ENCODE assay signal across 8 cellular contexts in genomic region chr11:61580292-61580888, GRCh38. TPM values are rescaled to one million over a fixed set of nuclear protein-coding genes. Genes with fewer than 3 reads are reported as not detected.
DNase-seq lines count a peak whose midpoint lies in the region; ATAC-seq and TF ChIP-seq lines count a peak whose summit lies in the region.

No MANE protein-coding gene starts in this region.

- H3K36me3 ChIP-seq in WERI-Rb-1 = peaks cover 11% of the 10 kb centered on the region
- no peaks in the 10 kb centered on the region for H3K36me3 ChIP-seq in thymus (ENCODE audit: control insufficient read depth, insufficient read depth)

- no peaks in the 10 kb centered on the region for H3K27me3 ChIP-seq in WERI-Rb-1 (ENCODE audit: insufficient read depth, low read depth, severe bottlenecking)
- peaks cover 36% of the 10 kb centered on the region for H3K27me3 ChIP-seq in thymus (ENCODE audit: control insufficient read depth, insufficient read depth)

- peak overlapping the region; percentile 39 for H3K4me3 Mint-ChIP-seq in activated CD4-positive, alpha-beta T cell treated with anti-CD3 and anti-CD28 coated beads for 36 hours
- peak overlapping the region in 4 of 5 donors; percentile 71 to 77 (median 74) for H3K4me3 Mint-ChIP-seq in immature natural killer cell

- peak overlapping the region; percentile 58 for H3K4me3 ChIP-seq in WERI-Rb-1 (ENCODE audit: low read depth, low read length)
- peak overlapping the region; percentile 63 for H3K4me3 ChIP-seq in thymus (ENCODE audit: low read length)

- no peaks in the 10 kb centered on the region for H3K9me3 Mint-ChIP-seq in activated CD4-positive, alpha-beta T cell treated with anti-CD3 and anti-CD28 coated beads for 36 hours (ENCODE audit: low read depth)
- H3K9me3 Mint-ChIP-seq in immature natural killer cell = no peaks in the 10 kb centered on the region

- peak; percentile 31; the same call in 1 of the 2 replicates for TF ChIP-seq CTCF in WERI-Rb-1 (IDR thresholded peaks at IDR 0.05; ENCODE audit: low read depth, low read length)

- H3K4me1 Mint-ChIP-seq in activated CD4-positive, alpha-beta T cell treated with anti-CD3 and anti-CD28 coated beads for 36 hours = peaks cover 12% of the 10 kb centered on the region
- H3K4me1 Mint-ChIP-seq in immature natural killer cell = peaks cover 9 to 10% of the 10 kb centered on the region in 2 donors

- ATAC-seq in activated CD4-positive, alpha-beta T cell treated with anti-CD3 and anti-CD28 coated beads for 36 hours = no peak
- ATAC-seq in GM18861 (IDR thresholded peaks at IDR 0.05; ENCODE audit: unreplicated experiment) = no peak

- no peaks in the 10 kb centered on the region for H3K36me3 Mint-ChIP-seq in activated CD4-positive, alpha-beta T cell treated with anti-CD3 and anti-CD28 coated beads for 36 hours (ENCODE audit: low read depth)
- H3K36me3 Mint-ChIP-seq in immature natural killer cell = no peaks in the 10 kb centered on the region

- 3% methylated on average over 59 of the region's 59 CpGs for WGBS in thymus

- peaks cover 35% of the 10 kb centered on the region for H3K27me3 Mint-ChIP-seq in activated CD4-positive, alpha-beta T cell treated with anti-CD3 and anti-CD28 coated beads for 36 hours
- H3K27me3 Mint-ChIP-seq in immature natural killer cell (ENCODE audit: low read depth in 3 of 3) = peaks cover 20 to 21% (median 21%) of the 10 kb centered on the region in 3 donors

- H3K27ac ChIP-seq in WERI-Rb-1 = peak overlapping the region; percentile 65
- no peak overlapping the region for H3K27ac ChIP-seq in thymus (ENCODE audit: low read depth)

- POLR2A ChIA-PET in activated CD4-positive, alpha-beta T cell treated with anti-CD3 and anti-CD28 coated beads for 36 hours (lab: Charles Lee) = no interaction called here

- H3K9me3 ChIP-seq in WERI-Rb-1 (ENCODE audit: severe bottlenecking) (no peaks in the 10 kb centered on the region), thymus (ENCODE audit: control insufficient read depth) (no peaks in the 10 kb centered on the region)

- CTCF ChIA-PET in activated CD4-positive, alpha-beta T cell treated with anti-CD3 and anti-CD28 coated beads for 36 hours (lab: Charles Lee) = no interaction called here

- no peak overlapping the region for H3K27ac Mint-ChIP-seq in activated CD4-positive, alpha-beta T cell treated with anti-CD3 and anti-CD28 coated beads for 36 hours
- no peak overlapping the region for H3K27ac Mint-ChIP-seq in immature natural killer cell

- intact Hi-C loops in activated CD4-positive, alpha-beta T cell treated with anti-CD3 and anti-CD28 coated beads for 36 hours (cut with DNase I, micrococcal nuclease) = loop anchor here in 1 of 2 experiments (2.0 to 10.0 kb wide), 4 partner anchors 134 to 544 kb away; partner anchors contain the start of genes DDB1, INCENP, TKFC and VPS37C

- DNase-seq in activated CD4-positive, alpha-beta T cell treated with anti-CD3 and anti-CD28 coated beads for 36 hours = no peak
- no peak for DNase-seq in activated CD4-positive, alpha-beta T cell treated with anti-CD3 and anti-CD28 coated beads for 48 hours
- DNase-seq in WERI-Rb-1 (no peak), immature natural killer cell (no peak), NCI-H2171 treated with DMSO at 0.1 percent for 48 hours (lab: John Stamatoyannopoulos, UW) (no peak)
- no peak for DNase-seq in stimulated activated CD4-positive, alpha-beta T cell treated with anti-CD3 and anti-CD28 coated beads, Interleukin-15, amount 100 ng/mL, for 24 hours

- peaks cover 5% of the 10 kb centered on the region for H3K4me1 ChIP-seq in thymus (ENCODE audit: control insufficient read depth, insufficient read depth, low read length)

RNA-seq across cellular contexts. Expression of gene SYT7, which starts 0.5 kb away (rescaled TPM):
- total RNA-seq in activated CD4-positive, alpha-beta T cell treated with anti-CD3 and anti-CD28 coated beads for 36 hours = under 1 TPM in 1 of 2 experiments, not detected in 1; 0.04 TPM
- not detected for polyA plus RNA-seq in immature natural killer cell
- polyA plus RNA-seq in thymus = 1.3 TPM
